In genomic region chr14:96925422-96925821, GRCh38 we compare ENCODE assay signal across 1 cellular context.
TF ChIP-seq lines count a peak whose summit lies in the region.

No MANE protein-coding gene starts in this region.

TF ChIP-seq in WTC11, 78 proteins besides CTCF, POLR2A, EP300 and RAD21 (continued from another document):
- TF ChIP-seq ZNF425 (CRISPR knock-in tag; conservative IDR thresholded peaks at IDR 0.05) (no peak), ZBTB21 (CRISPR knock-in tag; IDR thresholded peaks at IDR 0.05; ENCODE audit: borderline replicate concordance) (no peak), SMAD3 (CRISPR knock-in tag; IDR thresholded peaks at IDR 0.05; ENCODE audit: borderline replicate concordance) (no peak), CREB1 (CRISPR knock-in tag; IDR thresholded peaks at IDR 0.05) (no peak), ZNF396 (CRISPR knock-in tag; IDR thresholded peaks at IDR 0.05; ENCODE audit: borderline replicate concordance) (no peak), STAT6 (CRISPR knock-in tag; conservative IDR thresholded peaks at IDR 0.05; ENCODE audit: low read depth) (no peak)
TF ChIP-seq in WTC11: peak in this region for 0.
